In genomic region chr16:50213939-50214519, GRCh38 we compare ENCODE assay signal across 8 cellular contexts. TPM values are rescaled to one million over a fixed set of nuclear protein-coding genes. Genes with fewer than 3 reads are reported as not detected.
DNase-seq lines count a peak whose midpoint lies in the region; ATAC-seq, FAIRE-seq and TF ChIP-seq lines count a peak whose summit lies in the region.

No MANE protein-coding gene starts in this region.

- no peak overlapping the region for H3K4me3 ChIP-seq in IMR-90 (ENCODE audit: insufficient read depth, low read depth, low read length)
- H3K4me3 ChIP-seq in fibroblast of the aortic adventitia (ENCODE audit: low read depth, low read length), result no peak overlapping the region
- H3K4me3 ChIP-seq in psoas muscle, result no peak overlapping the region

- CTCF ChIA-PET in IMR-90 (lab: Yijun Ruan, JAX), result interaction anchor here (0.6 to 1.5 kb wide), 9 partner anchors 14 to 189 kb away, joined by 3 to 14 read pairs (median 3); partner anchors contain the start of gene CNEP1R1

- no peak overlapping the region for H3K4ac ChIP-seq in IMR-90 (ENCODE audit: low read depth, low read length)

- ATAC-seq in IMR-90 (ENCODE audit: low read depth) (peak; percentile 56), psoas muscle (peak in 3 of 4 donors; percentile 31 to 67 (median 39))

- BruUV-seq in IMR-90 (replicated peaks; lab: Mats Ljungman, UMichigan), result no TSS peak

- no peaks in the 10 kb centered on the region for H3K9me3 ChIP-seq in IMR-90 (ENCODE audit: control insufficient read depth, insufficient read depth, low read length)
- H3K9me3 ChIP-seq in psoas muscle, result no peaks in the 10 kb centered on the region

- H2BK20ac ChIP-seq in IMR-90 (ENCODE audit: low read depth, low read length), result no peak overlapping the region

- no peak overlapping the region for H3K18ac ChIP-seq in IMR-90 (ENCODE audit: low read depth, low read length)

- TF ChIP-seq RAD21 in IMR-90 (IDR thresholded peaks at IDR 0.05; ENCODE audit: low read length), result peak; percentile 79

- no peak overlapping the region for H4K91ac ChIP-seq in IMR-90 (ENCODE audit: insufficient read depth, low read depth, low read length)

- peak; percentile 84 for DNase-seq in NCI-H510A treated with DMSO at 0.1 percent for 48 hours (lab: John Stamatoyannopoulos, UW)
- no peak for DNase-seq in NCI-H510A (lab: John Stamatoyannopoulos, UW)
- peak; percentile 62 for DNase-seq in IMR-90
- DNase-seq in fibroblast of the aortic adventitia (ENCODE audit: low read depth), result peak; percentile 78
- no peak for DNase-seq in psoas muscle
- no peak for DNase-seq in GDM1 (lab: John Stamatoyannopoulos, UW)
- no peak for DNase-seq in GM19238 (ENCODE audit: insufficient read length, low spot score)

- H4K20me1 ChIP-seq in IMR-90 (ENCODE audit: insufficient read depth, low read length), result peaks cover 15% of the 10 kb centered on the region; the same call in 1 of the 2 replicates

- H3K9me1 ChIP-seq in IMR-90 (ENCODE audit: insufficient read depth, low read length), result 0 out of 2 replicates have a peak, but pooled peaks cover 3% of the 10 kb centered on the region

- TF ChIP-seq CTCF in IMR-90 (conservative IDR thresholded peaks at IDR 0.05; ENCODE audit: low read depth, low read length), result peak; percentile 81
- peak; percentile 69 for TF ChIP-seq CTCF in fibroblast of the aortic adventitia (IDR thresholded peaks at IDR 0.05; ENCODE audit: insufficient read depth, low read length)
- TF ChIP-seq CTCF in psoas muscle (IDR thresholded peaks at IDR 0.05), result peak; percentile 86

- TF ChIP-seq POLR2A in IMR-90 (IDR thresholded peaks at IDR 0.05; ENCODE audit: low read depth, low read length), result no peak

- no peak overlapping the region for H4K8ac ChIP-seq in IMR-90 (ENCODE audit: low read depth in 2 of 2, low read length in 2 of 2)

- in situ Hi-C loops in IMR-90 (cut with MboI; ENCODE audit: low sequenced_read_pairs), result loop anchor here (25.0 kb wide), 2 partner anchors 448 to 573 kb away; no protein-coding TSS in a partner anchor

- H3K36me3 ChIP-seq in IMR-90 (ENCODE audit: control insufficient read depth, insufficient read depth, low read length), result peaks cover 10% of the 10 kb centered on the region
- peaks cover 0 to 68% of the 10 kb centered on the region in 2 donors for H3K36me3 ChIP-seq in psoas muscle (ENCODE audit: insufficient read depth in 1 of 2, low read depth in 1 of 2)

- H3K27me3 ChIP-seq in IMR-90 (ENCODE audit: control insufficient read depth, insufficient read depth, low read length) (no peaks in the 10 kb centered on the region), psoas muscle (ENCODE audit: insufficient read depth in 3 of 3, low read length in 2 of 3) (no peaks in the 10 kb centered on the region)

- H2BK120ac ChIP-seq in IMR-90 (ENCODE audit: low read depth, low read length), result no peak overlapping the region

- no peak overlapping the region for H2AK5ac ChIP-seq in IMR-90 (ENCODE audit: low read depth, low read length)

- H3K9ac ChIP-seq in IMR-90 (ENCODE audit: low read depth, low read length), result no peak overlapping the region

- dilution Hi-C loops in IMR-90 (cut with HindIII; ENCODE audit: low sequenced_read_pairs, unreplicated experiment), result no loop called here

- no peak overlapping the region for H3K23ac ChIP-seq in IMR-90 (ENCODE audit: low read depth, low read length)

- H2AFZ ChIP-seq in IMR-90 (replicated peaks; ENCODE audit: low read length, poor library complexity), result no peak overlapping the region

- no peak overlapping the region for H2AK9ac ChIP-seq in IMR-90 (replicated peaks; ENCODE audit: low read depth, low read length, poor library complexity)

- intact Hi-C loops in IMR-90 (cut with micrococcal nuclease) (loop anchor here (1.0 to 5.0 kb wide), 5 partner anchors 88 to 593 kb away; no protein-coding TSS in a partner anchor), psoas muscle (cut with DNase I) (loop anchor here (2.0 to 10.0 kb wide), 6 partner anchors 62 to 451 kb away; partner anchors contain the start of genes BRD7 (in 1 of the 2), HEATR3 (in 1 of the 2) and TENT4B (in 1 of the 2))

- no peak overlapping the region for H3K14ac ChIP-seq in IMR-90 (replicated peaks; ENCODE audit: low read depth, low read length)

- H3K4me1 ChIP-seq in IMR-90 (ENCODE audit: control insufficient read depth, insufficient read depth, low read length) (peaks cover 8% of the 10 kb centered on the region; the same call in 1 of the 2 replicates), psoas muscle (peaks cover 21% of the 10 kb centered on the region)

- H3K4me2 ChIP-seq in IMR-90 (ENCODE audit: low read depth, low read length), result no peak overlapping the region

- no peak overlapping the region for H2BK15ac ChIP-seq in IMR-90 (ENCODE audit: low read depth, low read length)

- POLR2A ChIA-PET in IMR-90 (lab: Charles Lee; ENCODE audit: unreplicated experiment), result no interaction called here

- no peak overlapping the region for H3K27ac ChIP-seq in IMR-90 (ENCODE audit: insufficient read depth, low read length)
- H3K27ac ChIP-seq in psoas muscle, result no peak overlapping the region

- peak; percentile 83 for FAIRE-seq in TTC549 (lab: Jason Lieb, UNC)

- peaks cover 12 to 34% of the 10 kb centered on the region in 2 experiments for H3K79me1 ChIP-seq in IMR-90 (ENCODE audit: low read depth in 1 of 2, low read length in 2 of 2)

- no peak overlapping the region for H4K5ac ChIP-seq in IMR-90 (ENCODE audit: low read depth, low read length)

- no CpG with 5 or more reads among the region's 4 CpGs for WGBS in IMR-90 (ENCODE audit: extremely low coverage in 2 of 2, insufficient read length in 1 of 2), 2 experiments
- 46 to 65% (median 47%) methylated on average over 4 of the region's 4 CpGs for WGBS in psoas muscle, 3 donors

- H2BK5ac ChIP-seq in IMR-90 (ENCODE audit: low read depth, low read length, poor library complexity, severe bottlenecking), result no peak overlapping the region

- H3K56ac ChIP-seq in IMR-90 (ENCODE audit: extremely low read depth, insufficient read depth, low read length), result no peak overlapping the region

TF ChIP-seq in IMR-90, 13 proteins besides CTCF, POLR2A, EP300 and RAD21:
- TF ChIP-seq CEBPB (IDR thresholded peaks at IDR 0.05; ENCODE audit: low read depth, low read length), result peak; percentile 24; the same call in 1 of the 2 replicates
- TF ChIP-seq SMC3 (IDR thresholded peaks at IDR 0.05; ENCODE audit: low read depth, low read length), result peak; percentile 79
- no peak for TF ChIP-seq BHLHE40 (IDR thresholded peaks at IDR 0.05; ENCODE audit: low read depth, low read length)

RNA-seq across cellular contexts. Expression of gene ADCY7, which starts 52.3 kb away (rescaled TPM):
- total RNA-seq in IMR-90 (2012; rRNA removed) (12.2 and 15.2 TPM in 2 replicates), fibroblast of the aortic adventitia (ENCODE audit: low replicate concordance) (7.4 and 26.0 TPM in 2 replicates), psoas muscle (1 to 10 TPM; 3.1 to 5.5 (median 4.2) TPM)
- polyA plus RNA-seq in IMR-90 (2012; rRNA removed) (16.6 and 17.1 TPM in 2 replicates), psoas muscle (1 to 10 TPM in 2 of 3 donors, under 1 TPM in 1; 0.34 to 1.5 (median 1.1) TPM)
- 8.3 and 16.7 TPM in 2 replicates for polyA plus RNA-seq in IMR-90 (2012; cell fraction: cytosol; rRNA removed)
- 29.6 and 55.4 TPM in 2 replicates for polyA plus RNA-seq in IMR-90 (2012; cell fraction: nucleus; rRNA removed; ENCODE audit: low replicate concordance)

Comparison
In these comparisons a context has a peak if more than half of its experiments do, and no peak if none do; other contexts are left out.
1. DNase-seq: peak in NCI-H510A treated with DMSO at 0.1 percent for 48 hours (single experiment), IMR-90 (single experiment) and fibroblast of the aortic adventitia (single experiment); none in NCI-H510A (single experiment), psoas muscle (0 of 2), GDM1 (single experiment) and GM19238 (single experiment).
2. Peak in every context shown above with its lines, with median percentiles within 50 percentile points of each other: CTCF ChIP-seq.